38 cellular contexts compared by ENCODE assay signal in the genomic region with DNA sequence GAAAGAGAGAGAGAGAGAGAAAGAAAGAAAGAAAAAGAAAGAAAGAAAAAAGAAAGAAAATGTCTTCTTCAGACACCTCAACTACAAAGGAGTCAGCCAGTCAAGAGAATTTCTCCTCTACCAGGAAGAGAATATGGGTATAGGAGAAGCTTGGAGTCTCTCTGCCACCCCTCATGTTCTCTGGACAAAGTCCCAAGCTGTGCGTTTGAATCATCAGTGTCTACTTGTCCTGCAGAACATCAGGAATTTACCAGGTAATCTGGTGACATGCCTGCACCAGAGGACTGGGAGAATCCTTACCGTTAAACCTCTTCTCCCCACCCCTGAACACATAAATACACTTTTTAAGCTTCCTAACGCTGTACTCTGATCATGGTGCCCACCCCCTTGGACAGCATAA.
"Had no signal": no experiment of that assay in that cellular context is flagged by ENCODE, and none has a peak within 500 bp of the region (broad histone marks: within the 10 kb centered on the region; RNA-seq: fewer than 3 reads in every experiment).

No MANE protein-coding gene starts in this region.

- DNase-seq: activated effector memory CD4-positive, alpha-beta T cell treated with anti-CD3 and anti-CD28 coated beads, Interleukin-2, amount 50 U/mL, for 16 hours; activated effector memory CD4-positive, alpha-beta T cell treated with Interleukin-2 at 50 U/mL for 16 hours; activated gamma-delta T cell; activated gamma-delta T cell treated with Interleukin-2 at 50 U/mL for 16 hours; activated naive CD4-positive, alpha-beta T cell; activated naive CD4-positive, alpha-beta T cell treated with anti-CD3 and anti-CD28 coated beads for 36 hours; activated naive CD4-positive, alpha-beta T cell treated with anti-CD3 and anti-CD28 coated beads, Interleukin-2, amount 10 ng/mL, durations not matched to agents 7 days and 5 days; activated naive CD4-positive, alpha-beta T cell treated with anti-CD3 and anti-CD28 coated beads, Interleukin-2, amount 50 U/mL, for 16 hours; activated naive CD4-positive, alpha-beta T cell treated with Interleukin-2 at 50 U/mL for 16 hours; activated naive CD8-positive, alpha-beta T cell treated with anti-CD3 and anti-CD28 coated beads for 36 hours; activated naive CD8-positive, alpha-beta T cell treated with anti-CD3 and anti-CD28 coated beads, Interleukin-2, amount 10 ng/mL, durations not matched to agents 7 days and 5 days; activated naive CD8-positive, alpha-beta T cell treated with anti-CD3 and anti-CD28 coated beads, Interleukin-2, amount 50 U/mL, for 24 hours; activated T-cell treated with anti-CD3 and anti-CD28 coated beads, Interleukin-2, amount 50 U/mL, for 1 hour; activated T-cell treated with anti-CD3 and anti-CD28 coated beads, Interleukin-2, amount 50 U/mL, for 24 hours; activated T-cell treated with anti-CD3 and anti-CD28 coated beads, Interleukin-2, amount 50 U/mL, for 4 hours; activated T-cell treated with anti-CD3 and anti-CD28 coated beads, Interleukin-2, amount 50 U/mL, for 48 hours; activated T-cell treated with anti-CD3 and anti-CD28 coated beads, Interleukin-2, amount 50 U/mL, for 72 hours; adrenal gland; amniotic stem cell; amygdala; anterior cingulate cortex; aorta; body of pancreas; brain microvascular endothelial cell; central memory CD4-positive, alpha-beta T cell; cerebellar nuclear complex had no signal

- ATAC-seq: activated naive CD4-positive, alpha-beta T cell treated with anti-CD3 and anti-CD28 coated beads, Interleukin-2, amount 50 U/mL, for 72 hours; activated naive CD8-positive, alpha-beta T cell treated with anti-CD3 and anti-CD28 coated beads, Interleukin-2, amount 50 U/mL, for 24 hours; activated T-cell treated with anti-CD3 and anti-CD28 coated beads, Interleukin-2, amount 50 U/mL, for 4 hours; activated T-cell treated with anti-CD3 and anti-CD28 coated beads, Interleukin-2, amount 50 U/mL, for 72 hours; activated T-helper 17 cell treated with anti-CD3 and anti-CD28 coated beads, Interleukin-2, amount 50 U/mL, for 72 hours; body of pancreas had no signal

- H3K4me1 ChIP-seq: body of pancreas, breast epithelium had no signal

- FAIRE-seq: astrocyte, bronchial epithelial cell had no signal

- H3K36me3 ChIP-seq: adrenal gland, brain microvascular endothelial cell, breast epithelium, cardiac muscle cell had no signal

- H3K9me3 ChIP-seq: adrenal gland, body of pancreas, breast epithelium had no signal

- H3K27ac ChIP-seq: adrenal gland, body of pancreas, brain microvascular endothelial cell, breast epithelium, cardiac muscle cell had no signal

- H3K27ac Mint-ChIP-seq: activated naive CD4-positive, alpha-beta T cell treated with anti-CD3 and anti-CD28 coated beads for 36 hours; activated naive CD4-positive, alpha-beta T cell treated with anti-CD3 and anti-CD28 coated beads, Interleukin-2, amount 10 ng/mL, durations not matched to agents 7 days and 5 days; activated naive CD4-positive, alpha-beta T cell treated with anti-CD3 and anti-CD28 coated beads, Interleukin-2, amount 50 U/mL, for 24 hours; activated naive CD4-positive, alpha-beta T cell treated with anti-CD3 and anti-CD28 coated beads, Interleukin-2, amount 50 U/mL, for 72 hours; activated naive CD8-positive, alpha-beta T cell; activated naive CD8-positive, alpha-beta T cell treated with anti-CD3 and anti-CD28 coated beads for 36 hours; activated naive CD8-positive, alpha-beta T cell treated with anti-CD3 and anti-CD28 coated beads, Interleukin-2, amount 10 ng/mL, durations not matched to agents 7 days and 5 days; activated naive CD8-positive, alpha-beta T cell treated with anti-CD3 and anti-CD28 coated beads, Interleukin-2, amount 50 U/mL, for 24 hours; activated T-cell treated with anti-CD3 and anti-CD28 coated beads, Interleukin-2, amount 50 U/mL, for 24 hours; activated T-cell treated with anti-CD3 and anti-CD28 coated beads, Interleukin-2, amount 50 U/mL, for 72 hours; activated T-helper 1 cell treated with anti-CD3 and anti-CD28 coated beads, Interleukin-12 subunit alpha, Interleukin-12 subunit beta, Interleukin-2, Interleukin-4 antibody, amounts not matched to agents 30 ng/mL and 10 ng/mL and 1 ng/mL, durations not matched to agents 14 hours and 24 hours and 36 hours; activated T-helper 17 cell treated with anti-CD3 and anti-CD28 coated beads, Interleukin-2, amount 50 U/mL, for 72 hours; activated T-helper 2 cell treated with anti-CD3 and anti-CD28 coated beads, Interferon-gamma antibody, Interleukin-2, Interleukin-4, amounts not matched to agents 10 μg/mL and 5 μg/mL and 100 μg/mL, durations not matched to agents 14 hours and 24 hours and 36 hours; brain had no signal

- H3K36me3 Mint-ChIP-seq: activated naive CD4-positive, alpha-beta T cell treated with anti-CD3 and anti-CD28 coated beads, Interleukin-2, amount 10 ng/mL, durations not matched to agents 7 days and 5 days; activated naive CD4-positive, alpha-beta T cell treated with anti-CD3 and anti-CD28 coated beads, Interleukin-2, amount 50 U/mL, for 72 hours; brain had no signal

- H3K27me3 ChIP-seq: adrenal gland, body of pancreas, brain microvascular endothelial cell, breast epithelium, cardiac muscle cell had no signal

- H3K9me3 Mint-ChIP-seq: activated naive CD4-positive, alpha-beta T cell treated with anti-CD3 and anti-CD28 coated beads for 36 hours; activated naive CD4-positive, alpha-beta T cell treated with anti-CD3 and anti-CD28 coated beads, Interleukin-2, amount 10 ng/mL, durations not matched to agents 7 days and 5 days; activated naive CD4-positive, alpha-beta T cell treated with anti-CD3 and anti-CD28 coated beads, Interleukin-2, amount 50 U/mL, for 24 hours; activated naive CD4-positive, alpha-beta T cell treated with anti-CD3 and anti-CD28 coated beads, Interleukin-2, amount 50 U/mL, for 72 hours; activated naive CD8-positive, alpha-beta T cell treated with anti-CD3 and anti-CD28 coated beads for 36 hours; activated naive CD8-positive, alpha-beta T cell treated with anti-CD3 and anti-CD28 coated beads, Interleukin-2, amount 50 U/mL, for 24 hours; activated T-cell treated with anti-CD3 and anti-CD28 coated beads, Interleukin-2, amount 50 U/mL, for 24 hours; activated T-cell treated with anti-CD3 and anti-CD28 coated beads, Interleukin-2, amount 50 U/mL, for 4 hours; activated T-cell treated with anti-CD3 and anti-CD28 coated beads, Interleukin-2, amount 50 U/mL, for 72 hours; activated T-helper 1 cell treated with anti-CD3 and anti-CD28 coated beads, Interleukin-12 subunit alpha, Interleukin-12 subunit beta, Interleukin-2, Interleukin-4 antibody, amounts not matched to agents 30 ng/mL and 10 ng/mL and 1 ng/mL, durations not matched to agents 14 hours and 24 hours and 36 hours; activated T-helper 17 cell treated with anti-CD3 and anti-CD28 coated beads, Interleukin-2, amount 50 U/mL, for 72 hours; activated T-helper 2 cell treated with anti-CD3 and anti-CD28 coated beads, Interferon-gamma antibody, Interleukin-2, Interleukin-4, amounts not matched to agents 10 μg/mL and 5 μg/mL and 100 μg/mL, durations not matched to agents 14 hours and 24 hours and 36 hours; central memory CD8-positive, alpha-beta T cell had no signal

- H3K4me3 ChIP-seq: adrenal gland, body of pancreas, breast epithelium, cardiac muscle cell had no signal

- H3K4me3 Mint-ChIP-seq: activated naive CD4-positive, alpha-beta T cell treated with anti-CD3 and anti-CD28 coated beads for 36 hours; activated naive CD4-positive, alpha-beta T cell treated with anti-CD3 and anti-CD28 coated beads, Interleukin-2, amount 10 ng/mL, durations not matched to agents 7 days and 5 days; activated naive CD4-positive, alpha-beta T cell treated with anti-CD3 and anti-CD28 coated beads, Interleukin-2, amount 50 U/mL, for 24 hours; activated naive CD8-positive, alpha-beta T cell; activated naive CD8-positive, alpha-beta T cell treated with anti-CD3 and anti-CD28 coated beads for 36 hours; activated naive CD8-positive, alpha-beta T cell treated with anti-CD3 and anti-CD28 coated beads, Interleukin-2, amount 10 ng/mL, durations not matched to agents 7 days and 5 days; activated naive CD8-positive, alpha-beta T cell treated with anti-CD3 and anti-CD28 coated beads, Interleukin-2, amount 50 U/mL, for 24 hours; activated T-cell treated with anti-CD3 and anti-CD28 coated beads, Interleukin-2, amount 50 U/mL, for 24 hours; activated T-cell treated with anti-CD3 and anti-CD28 coated beads, Interleukin-2, amount 50 U/mL, for 4 hours; activated T-cell treated with anti-CD3 and anti-CD28 coated beads, Interleukin-2, amount 50 U/mL, for 72 hours; activated T-helper 1 cell treated with anti-CD3 and anti-CD28 coated beads, Interleukin-12 subunit alpha, Interleukin-12 subunit beta, Interleukin-2, Interleukin-4 antibody, amounts not matched to agents 30 ng/mL and 10 ng/mL and 1 ng/mL, durations not matched to agents 14 hours and 24 hours and 36 hours; activated T-helper 17 cell treated with anti-CD3 and anti-CD28 coated beads, Interleukin-2, amount 50 U/mL, for 72 hours; brain; central memory CD8-positive, alpha-beta T cell had no signal

- H3K27me3 Mint-ChIP-seq: activated naive CD4-positive, alpha-beta T cell treated with anti-CD3 and anti-CD28 coated beads, Interleukin-2, amount 50 U/mL, for 24 hours; activated naive CD8-positive, alpha-beta T cell; activated naive CD8-positive, alpha-beta T cell treated with anti-CD3 and anti-CD28 coated beads for 36 hours; activated naive CD8-positive, alpha-beta T cell treated with anti-CD3 and anti-CD28 coated beads, Interleukin-2, amount 10 ng/mL, durations not matched to agents 7 days and 5 days; activated naive CD8-positive, alpha-beta T cell treated with anti-CD3 and anti-CD28 coated beads, Interleukin-2, amount 50 U/mL, for 24 hours; activated T-cell treated with anti-CD3 and anti-CD28 coated beads, Interleukin-2, amount 50 U/mL, for 24 hours; activated T-helper 17 cell treated with anti-CD3 and anti-CD28 coated beads, Interleukin-2, amount 50 U/mL, for 72 hours; central memory CD8-positive, alpha-beta T cell had no signal
